Comparison of ENCODE assay signal across 8 cellular contexts in the genomic region with DNA sequence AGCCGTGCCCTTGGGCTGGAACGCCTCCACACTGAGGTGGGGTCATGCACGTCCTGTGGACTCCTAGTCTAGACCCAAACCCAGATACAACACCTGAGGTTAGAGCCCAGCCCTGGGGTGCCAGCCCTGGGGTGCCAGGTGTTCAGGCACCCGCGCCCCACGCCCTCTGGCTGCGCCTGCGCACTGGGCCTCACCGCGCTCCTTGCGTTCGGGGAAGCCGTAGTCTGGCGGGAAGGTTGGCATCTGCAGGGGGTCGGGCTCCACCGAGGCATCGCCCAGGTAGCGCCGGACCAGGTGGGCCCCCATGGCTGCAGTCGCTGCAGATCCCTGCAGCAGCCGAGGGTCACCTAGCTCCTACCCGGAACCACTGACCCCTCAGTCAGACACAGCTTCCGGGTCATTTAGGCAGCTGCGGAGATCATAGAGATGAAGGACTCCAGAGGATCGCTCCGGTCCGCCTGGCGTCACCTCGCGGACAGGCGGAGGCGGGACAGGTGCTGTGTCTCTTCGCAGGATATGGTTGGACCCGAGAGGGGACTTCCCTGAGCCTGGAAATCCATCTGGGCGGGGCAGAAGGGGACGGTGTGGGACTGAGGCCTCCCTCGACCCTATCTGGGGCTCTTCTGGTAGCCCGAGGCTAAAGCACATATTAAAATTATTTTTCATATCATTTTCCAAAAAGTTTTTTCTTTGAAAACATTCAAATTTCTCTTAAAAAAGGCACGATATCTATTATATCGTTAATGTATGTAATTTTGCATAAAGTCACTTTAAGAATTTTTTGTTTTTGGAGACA. TPM values are rescaled to one million over a fixed set of nuclear protein-coding genes. Genes with fewer than 3 reads are reported as not detected.
A peak's percentile ranks its signal among the peaks of the same experiment; 100 is the strongest.
DNase-seq lines count a peak whose midpoint lies in the region; ATAC-seq and TF ChIP-seq lines count a peak whose summit lies in the region.

A gene (minus strand): TSS at position 372 of the 796 bp plus-strand sequence. CDS start 66 bp downstream, at position 306.

- peak within 1 kb of the TSS; percentile 96 for H3K4me3 Mint-ChIP-seq in CD4-positive, alpha-beta T cell

- no peaks in the 10 kb centered on the region for H3K9me3 ChIP-seq in CD4-positive, alpha-beta T cell (ENCODE audit: control insufficient read depth, low read length)
- H3K9me3 ChIP-seq in right lobe of liver: no peaks in the 10 kb centered on the region

- peaks cover 32% of the 10 kb centered on the region for H3K4me1 Mint-ChIP-seq in CD4-positive, alpha-beta T cell (ENCODE audit: low read depth)

- H3K9me3 Mint-ChIP-seq in CD4-positive, alpha-beta T cell: no peaks in the 10 kb centered on the region

- intact Hi-C loops in CD4-positive, alpha-beta T cell (cut with DNase I, micrococcal nuclease): loop anchor here (1.0 to 5.0 kb wide), 2 partner anchors 117 to 490 kb away; no protein-coding TSS in a partner anchor
- intact Hi-C loops in right lobe of liver (cut with DNase I): loop anchor here in 1 of 2 donors (10.0 kb wide), 1 partner anchor 113 kb away; no protein-coding TSS in a partner anchor

- peak within 1 kb of the TSS; percentile 81 to 100 (median 96) for H3K4me3 ChIP-seq in right lobe of liver

- peaks cover 22% of the 10 kb centered on the region for H3K36me3 Mint-ChIP-seq in CD4-positive, alpha-beta T cell (ENCODE audit: low read depth)

- DNase-seq in CD4-positive, alpha-beta T cell: peak; percentile 75 to 89 (median 84)
- DNase-seq in NCI-H774 (lab: John Stamatoyannopoulos, UW) (peak; percentile 94), dermis microvascular lymphatic vessel endothelial cell (ENCODE audit: low read depth in 2 of 2) (peak; percentile 94 to 96), right lobe of liver (peak; percentile 91 to 93 (median 92))
- peak; percentile 89 to 93 for DNase-seq in activated CD4-positive, alpha-beta T cell treated with anti-CD3 and anti-CD28 coated beads, Interleukin-2, amount 50 U/mL, for 48 hours
- DNase-seq in stimulated activated CD4-positive, alpha-beta T cell treated with anti-CD3 and anti-CD28 coated beads, Interleukin-4, amount 100 ng/mL, for 4 hours: peak; percentile 80 to 91

- peak; percentile 92 for ATAC-seq in CD4-positive, alpha-beta T cell (ENCODE audit: poor library complexity)
- ATAC-seq in GM19397 (IDR thresholded peaks at IDR 0.05; ENCODE audit: unreplicated experiment) (peak; percentile 80), HG03571 (IDR thresholded peaks at IDR 0.05; ENCODE audit: unreplicated experiment) (peak; percentile 85), right lobe of liver (peak; percentile 96 to 98 (median 98))

- peak within 1 kb of the TSS; percentile 29 for H3K27ac ChIP-seq in CD4-positive, alpha-beta T cell (ENCODE audit: low read depth, low read length)
- peak within 1 kb of the TSS; percentile 66 to 86 (median 75) for H3K27ac ChIP-seq in right lobe of liver

- WGBS in right lobe of liver (ENCODE audit: insufficient coverage, low coverage, low lambda C conversion rate, missing lambda C conversion rate): 4% methylated on average over 23 of the region's 40 CpGs

- H3K27me3 Mint-ChIP-seq in CD4-positive, alpha-beta T cell: no peaks in the 10 kb centered on the region

- TF ChIP-seq POLR2A in right lobe of liver (IDR thresholded peaks at IDR 0.05): peak; percentile 55

- no peaks in the 10 kb centered on the region for H3K36me3 ChIP-seq in right lobe of liver

- no peaks in the 10 kb centered on the region for H3K27me3 ChIP-seq in CD4-positive, alpha-beta T cell (ENCODE audit: control insufficient read depth, insufficient read depth, low read length)
- no peaks in the 10 kb centered on the region for H3K27me3 ChIP-seq in right lobe of liver

- H3K4me1 ChIP-seq in right lobe of liver: peaks cover 0 to 8% (median 4%) of the 10 kb centered on the region in 4 donors

- peak; percentile 83 for TF ChIP-seq CTCF in CD4-positive, alpha-beta T cell (IDR thresholded peaks at IDR 0.05)
- TF ChIP-seq CTCF in right lobe of liver (IDR thresholded peaks at IDR 0.05): peak; percentile 57 to 92 (median 82)

- POLR2A ChIA-PET in CD4-positive, alpha-beta T cell (lab: Charles Lee): interaction anchor here (0.6 to 2.1 kb wide), 13 partner anchors 15 to 1408 kb away, joined by 3 to 9 read pairs (median 4); a partner anchor contains a TSS

- peak within 1 kb of the TSS; percentile 89 for H3K27ac Mint-ChIP-seq in CD4-positive, alpha-beta T cell

- CTCF ChIA-PET in CD4-positive, alpha-beta T cell (lab: Charles Lee): interaction anchor here (0.6 to 4.7 kb wide), 10 partner anchors 16 to 1294 kb away, joined by 3 to 74 read pairs (median 4); a partner anchor contains a TSS

RNA-seq across cellular contexts. Expression of the gene that starts here (rescaled TPM):
- total RNA-seq in CD4-positive, alpha-beta T cell: 10 to 100 TPM; 31.7 to 39.1 TPM
- 304 and 331 TPM in 2 replicates for total RNA-seq in dermis microvascular lymphatic vessel endothelial cell
- total RNA-seq in right lobe of liver: 100 to 1,000 TPM in 4 of 6 experiments, 10 to 100 TPM in 2; 81.7 to 275 (median 112) TPM

Comparison
In these comparisons a context has a peak if more than half of its experiments do, and no peak if none do; other contexts are left out.
1. Peak in every context shown above with its lines: DNase-seq, ATAC-seq, H3K4me3 ChIP-seq and H3K27ac ChIP-seq.